1 cellular context compared by ENCODE assay signal in the genomic region with DNA sequence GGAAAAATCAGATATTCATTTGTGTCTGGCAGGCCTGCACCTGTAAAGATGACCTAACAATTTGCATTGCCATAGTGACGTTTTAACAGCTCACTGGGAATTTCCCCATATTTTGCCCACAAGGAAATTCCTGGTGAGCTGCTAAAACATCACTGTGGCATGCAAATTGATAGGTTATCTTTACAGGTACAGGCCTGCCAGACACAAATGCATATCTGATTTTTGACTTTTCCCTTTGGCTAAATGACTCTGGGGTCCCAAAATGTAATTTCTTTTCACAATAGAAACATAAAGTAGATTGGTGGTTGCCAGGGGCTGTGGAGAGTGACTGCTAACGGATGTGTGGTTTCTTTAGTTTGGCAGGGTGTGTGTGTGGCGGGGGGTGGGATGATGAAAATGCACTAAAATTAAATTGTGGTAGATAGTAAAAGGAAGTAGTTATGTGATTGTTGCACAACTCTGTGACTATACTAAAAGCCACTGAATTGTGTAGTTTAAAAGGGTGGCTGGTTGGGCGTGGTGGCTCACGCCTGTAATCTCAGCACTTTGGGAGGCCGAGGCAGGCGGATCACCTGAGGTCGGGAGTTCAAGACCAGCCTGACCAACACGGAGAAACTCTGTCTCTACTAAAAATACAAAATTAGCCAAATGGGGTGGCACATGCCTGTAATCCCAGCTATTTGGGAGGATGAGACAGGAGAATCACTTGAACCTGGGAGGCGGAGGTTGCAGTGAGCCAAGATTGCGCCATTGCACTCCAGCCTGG.
A peak's percentile ranks its signal among the peaks of the same experiment; 100 is the strongest.
TF ChIP-seq lines count a peak whose summit lies in the region.

No MANE protein-coding gene starts in this region.

TF ChIP-seq in K562, 482 proteins besides CTCF, POLR2A, EP300 and RAD21 (continued from another document and continues in another):
- TF ChIP-seq, protein P1, sequence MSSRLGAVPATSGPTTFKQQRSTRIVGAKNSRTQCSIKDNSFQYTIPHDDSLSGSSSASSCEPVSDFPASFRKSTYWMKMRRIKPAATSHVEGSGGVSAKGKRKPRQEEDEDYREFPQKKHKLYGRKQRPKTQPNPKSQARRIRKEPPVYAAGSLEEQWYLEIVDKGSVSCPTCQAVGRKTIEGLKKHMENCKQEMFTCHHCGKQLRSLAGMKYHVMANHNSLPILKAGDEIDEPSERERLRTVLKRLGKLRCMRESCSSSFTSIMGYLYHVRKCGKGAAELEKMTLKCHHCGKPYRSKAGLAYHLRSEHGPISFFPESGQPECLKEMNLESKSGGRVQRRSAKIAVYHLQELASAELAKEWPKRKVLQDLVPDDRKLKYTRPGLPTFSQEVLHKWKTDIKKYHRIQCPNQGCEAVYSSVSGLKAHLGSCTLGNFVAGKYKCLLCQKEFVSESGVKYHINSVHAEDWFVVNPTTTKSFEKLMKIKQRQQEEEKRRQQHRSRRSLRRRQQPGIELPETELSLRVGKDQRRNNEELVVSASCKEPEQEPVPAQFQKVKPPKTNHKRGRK (tag; IDR thresholded peaks at IDR 0.05), result no peak
- TF ChIP-seq, protein P2, sequence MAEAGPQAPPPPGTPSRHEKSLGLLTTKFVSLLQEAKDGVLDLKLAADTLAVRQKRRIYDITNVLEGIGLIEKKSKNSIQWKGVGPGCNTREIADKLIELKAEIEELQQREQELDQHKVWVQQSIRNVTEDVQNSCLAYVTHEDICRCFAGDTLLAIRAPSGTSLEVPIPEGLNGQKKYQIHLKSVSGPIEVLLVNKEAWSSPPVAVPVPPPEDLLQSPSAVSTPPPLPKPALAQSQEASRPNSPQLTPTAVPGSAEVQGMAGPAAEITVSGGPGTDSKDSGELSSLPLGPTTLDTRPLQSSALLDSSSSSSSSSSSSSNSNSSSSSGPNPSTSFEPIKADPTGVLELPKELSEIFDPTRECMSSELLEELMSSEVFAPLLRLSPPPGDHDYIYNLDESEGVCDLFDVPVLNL (CRISPR knock-in tag; IDR thresholded peaks at IDR 0.05; ENCODE audit: low read depth), result no peak
- no peak for TF ChIP-seq OTX1 (CRISPR knock-in tag; IDR thresholded peaks at IDR 0.05)
- TF ChIP-seq MAZ (CRISPR knock-in tag; conservative IDR thresholded peaks at IDR 0.05 in 1 of 2, IDR thresholded peaks at IDR 0.05 in 1 of 2), result no peak
- TF ChIP-seq GABPB2 (CRISPR knock-in tag; conservative IDR thresholded peaks at IDR 0.05), result no peak
- TF ChIP-seq L3MBTL2 (IDR thresholded peaks at IDR 0.05), result no peak
- TF ChIP-seq NFXL1 (CRISPR knock-in tag; IDR thresholded peaks at IDR 0.05), result no peak
- TF ChIP-seq, protein P3, sequence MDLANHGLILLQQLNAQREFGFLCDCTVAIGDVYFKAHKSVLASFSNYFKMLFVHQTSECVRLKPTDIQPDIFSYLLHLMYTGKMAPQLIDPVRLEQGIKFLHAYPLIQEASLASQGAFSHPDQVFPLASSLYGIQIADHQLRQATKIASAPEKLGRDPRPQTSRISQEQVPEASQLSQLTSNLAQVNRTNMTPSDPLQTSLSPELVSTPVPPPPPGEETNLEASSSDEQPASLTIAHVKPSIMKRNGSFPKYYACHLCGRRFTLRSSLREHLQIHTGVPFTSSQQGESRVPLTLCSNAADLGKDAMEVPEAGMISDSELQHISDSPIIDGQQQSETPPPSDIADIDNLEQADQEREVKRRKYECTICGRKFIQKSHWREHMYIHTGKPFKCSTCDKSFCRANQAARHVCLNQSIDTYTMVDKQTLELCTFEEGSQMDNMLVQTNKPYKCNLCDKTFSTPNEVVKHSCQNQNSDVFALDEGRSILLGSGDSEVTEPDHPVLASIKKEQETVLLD (IDR thresholded peaks at IDR 0.05), result no peak
- TF ChIP-seq MED1 (CRISPR knock-in tag; IDR thresholded peaks at IDR 0.05; ENCODE audit: borderline replicate concordance), result no peak
- no peak for TF ChIP-seq SRSF1 (IDR thresholded peaks at IDR 0.05; ENCODE audit: low read depth, low read length)
- TF ChIP-seq, protein P4, sequence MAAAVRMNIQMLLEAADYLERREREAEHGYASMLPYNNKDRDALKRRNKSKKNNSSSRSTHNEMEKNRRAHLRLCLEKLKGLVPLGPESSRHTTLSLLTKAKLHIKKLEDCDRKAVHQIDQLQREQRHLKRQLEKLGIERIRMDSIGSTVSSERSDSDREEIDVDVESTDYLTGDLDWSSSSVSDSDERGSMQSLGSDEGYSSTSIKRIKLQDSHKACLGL (CRISPR knock-in tag; IDR thresholded peaks at IDR 0.05; ENCODE audit: borderline replicate concordance, poor library complexity, severe bottlenecking), result no peak
- peak; percentile 29 for TF ChIP-seq MEIS2 (IDR thresholded peaks at IDR 0.05; ENCODE audit: partially characterized antibody)
- no peak for TF ChIP-seq ZNF3 (CRISPR knock-in tag; IDR thresholded peaks at IDR 0.05)
- no peak for TF ChIP-seq HDAC2 (IDR thresholded peaks at IDR 0.05)
- TF ChIP-seq ILF3 (IDR thresholded peaks at IDR 0.05; ENCODE audit: borderline replicate concordance), result no peak
- no peak for TF ChIP-seq SNIP1 (IDR thresholded peaks at IDR 0.05; ENCODE audit: low read depth)
- TF ChIP-seq, protein P5, sequence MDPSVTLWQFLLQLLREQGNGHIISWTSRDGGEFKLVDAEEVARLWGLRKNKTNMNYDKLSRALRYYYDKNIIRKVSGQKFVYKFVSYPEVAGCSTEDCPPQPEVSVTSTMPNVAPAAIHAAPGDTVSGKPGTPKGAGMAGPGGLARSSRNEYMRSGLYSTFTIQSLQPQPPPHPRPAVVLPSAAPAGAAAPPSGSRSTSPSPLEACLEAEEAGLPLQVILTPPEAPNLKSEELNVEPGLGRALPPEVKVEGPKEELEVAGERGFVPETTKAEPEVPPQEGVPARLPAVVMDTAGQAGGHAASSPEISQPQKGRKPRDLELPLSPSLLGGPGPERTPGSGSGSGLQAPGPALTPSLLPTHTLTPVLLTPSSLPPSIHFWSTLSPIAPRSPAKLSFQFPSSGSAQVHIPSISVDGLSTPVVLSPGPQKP (CRISPR knock-in tag; IDR thresholded peaks at IDR 0.05), result no peak
- no peak for TF ChIP-seq CCAR2 (IDR thresholded peaks at IDR 0.05; ENCODE audit: low read depth, low read length)
- no peak for TF ChIP-seq ZC3H8 (IDR thresholded peaks at IDR 0.05)
- TF ChIP-seq, protein P6, sequence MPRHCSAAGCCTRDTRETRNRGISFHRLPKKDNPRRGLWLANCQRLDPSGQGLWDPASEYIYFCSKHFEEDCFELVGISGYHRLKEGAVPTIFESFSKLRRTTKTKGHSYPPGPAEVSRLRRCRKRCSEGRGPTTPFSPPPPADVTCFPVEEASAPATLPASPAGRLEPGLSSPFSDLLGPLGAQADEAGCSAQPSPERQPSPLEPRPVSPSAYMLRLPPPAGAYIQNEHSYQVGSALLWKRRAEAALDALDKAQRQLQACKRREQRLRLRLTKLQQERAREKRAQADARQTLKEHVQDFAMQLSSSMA (CRISPR knock-in tag; IDR thresholded peaks at IDR 0.05), result no peak
- no peak for TF ChIP-seq ZFX (CRISPR knock-in tag; IDR thresholded peaks at IDR 0.05)
- TF ChIP-seq, protein P7, sequence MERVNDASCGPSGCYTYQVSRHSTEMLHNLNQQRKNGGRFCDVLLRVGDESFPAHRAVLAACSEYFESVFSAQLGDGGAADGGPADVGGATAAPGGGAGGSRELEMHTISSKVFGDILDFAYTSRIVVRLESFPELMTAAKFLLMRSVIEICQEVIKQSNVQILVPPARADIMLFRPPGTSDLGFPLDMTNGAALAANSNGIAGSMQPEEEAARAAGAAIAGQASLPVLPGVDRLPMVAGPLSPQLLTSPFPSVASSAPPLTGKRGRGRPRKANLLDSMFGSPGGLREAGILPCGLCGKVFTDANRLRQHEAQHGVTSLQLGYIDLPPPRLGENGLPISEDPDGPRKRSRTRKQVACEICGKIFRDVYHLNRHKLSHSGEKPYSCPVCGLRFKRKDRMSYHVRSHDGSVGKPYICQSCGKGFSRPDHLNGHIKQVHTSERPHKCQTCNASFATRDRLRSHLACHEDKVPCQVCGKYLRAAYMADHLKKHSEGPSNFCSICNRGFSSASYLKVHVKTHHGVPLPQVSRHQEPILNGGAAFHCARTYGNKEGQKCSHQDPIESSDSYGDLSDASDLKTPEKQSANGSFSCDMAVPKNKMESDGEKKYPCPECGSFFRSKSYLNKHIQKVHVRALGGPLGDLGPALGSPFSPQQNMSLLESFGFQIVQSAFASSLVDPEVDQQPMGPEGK (CRISPR knock-in tag; IDR thresholded peaks at IDR 0.05; ENCODE audit: borderline replicate concordance), result no peak
- TF ChIP-seq CSDE1 (IDR thresholded peaks at IDR 0.05), result no peak
- no peak for TF ChIP-seq POLR2AphosphoS5 (IDR thresholded peaks at IDR 0.05; ENCODE audit: control insufficient read depth, insufficient read depth, low read depth, low read length)
- TF ChIP-seq, protein P8, sequence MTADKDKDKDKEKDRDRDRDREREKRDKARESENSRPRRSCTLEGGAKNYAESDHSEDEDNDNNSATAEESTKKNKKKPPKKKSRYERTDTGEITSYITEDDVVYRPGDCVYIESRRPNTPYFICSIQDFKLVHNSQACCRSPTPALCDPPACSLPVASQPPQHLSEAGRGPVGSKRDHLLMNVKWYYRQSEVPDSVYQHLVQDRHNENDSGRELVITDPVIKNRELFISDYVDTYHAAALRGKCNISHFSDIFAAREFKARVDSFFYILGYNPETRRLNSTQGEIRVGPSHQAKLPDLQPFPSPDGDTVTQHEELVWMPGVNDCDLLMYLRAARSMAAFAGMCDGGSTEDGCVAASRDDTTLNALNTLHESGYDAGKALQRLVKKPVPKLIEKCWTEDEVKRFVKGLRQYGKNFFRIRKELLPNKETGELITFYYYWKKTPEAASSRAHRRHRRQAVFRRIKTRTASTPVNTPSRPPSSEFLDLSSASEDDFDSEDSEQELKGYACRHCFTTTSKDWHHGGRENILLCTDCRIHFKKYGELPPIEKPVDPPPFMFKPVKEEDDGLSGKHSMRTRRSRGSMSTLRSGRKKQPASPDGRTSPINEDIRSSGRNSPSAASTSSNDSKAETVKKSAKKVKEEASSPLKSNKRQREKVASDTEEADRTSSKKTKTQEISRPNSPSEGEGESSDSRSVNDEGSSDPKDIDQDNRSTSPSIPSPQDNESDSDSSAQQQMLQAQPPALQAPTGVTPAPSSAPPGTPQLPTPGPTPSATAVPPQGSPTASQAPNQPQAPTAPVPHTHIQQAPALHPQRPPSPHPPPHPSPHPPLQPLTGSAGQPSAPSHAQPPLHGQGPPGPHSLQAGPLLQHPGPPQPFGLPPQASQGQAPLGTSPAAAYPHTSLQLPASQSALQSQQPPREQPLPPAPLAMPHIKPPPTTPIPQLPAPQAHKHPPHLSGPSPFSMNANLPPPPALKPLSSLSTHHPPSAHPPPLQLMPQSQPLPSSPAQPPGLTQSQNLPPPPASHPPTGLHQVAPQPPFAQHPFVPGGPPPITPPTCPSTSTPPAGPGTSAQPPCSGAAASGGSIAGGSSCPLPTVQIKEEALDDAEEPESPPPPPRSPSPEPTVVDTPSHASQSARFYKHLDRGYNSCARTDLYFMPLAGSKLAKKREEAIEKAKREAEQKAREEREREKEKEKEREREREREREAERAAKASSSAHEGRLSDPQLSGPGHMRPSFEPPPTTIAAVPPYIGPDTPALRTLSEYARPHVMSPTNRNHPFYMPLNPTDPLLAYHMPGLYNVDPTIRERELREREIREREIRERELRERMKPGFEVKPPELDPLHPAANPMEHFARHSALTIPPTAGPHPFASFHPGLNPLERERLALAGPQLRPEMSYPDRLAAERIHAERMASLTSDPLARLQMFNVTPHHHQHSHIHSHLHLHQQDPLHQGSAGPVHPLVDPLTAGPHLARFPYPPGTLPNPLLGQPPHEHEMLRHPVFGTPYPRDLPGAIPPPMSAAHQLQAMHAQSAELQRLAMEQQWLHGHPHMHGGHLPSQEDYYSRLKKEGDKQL (CRISPR knock-in tag; IDR thresholded peaks at IDR 0.05; ENCODE audit: borderline replicate concordance), result no peak
- TF ChIP-seq, protein P9, sequence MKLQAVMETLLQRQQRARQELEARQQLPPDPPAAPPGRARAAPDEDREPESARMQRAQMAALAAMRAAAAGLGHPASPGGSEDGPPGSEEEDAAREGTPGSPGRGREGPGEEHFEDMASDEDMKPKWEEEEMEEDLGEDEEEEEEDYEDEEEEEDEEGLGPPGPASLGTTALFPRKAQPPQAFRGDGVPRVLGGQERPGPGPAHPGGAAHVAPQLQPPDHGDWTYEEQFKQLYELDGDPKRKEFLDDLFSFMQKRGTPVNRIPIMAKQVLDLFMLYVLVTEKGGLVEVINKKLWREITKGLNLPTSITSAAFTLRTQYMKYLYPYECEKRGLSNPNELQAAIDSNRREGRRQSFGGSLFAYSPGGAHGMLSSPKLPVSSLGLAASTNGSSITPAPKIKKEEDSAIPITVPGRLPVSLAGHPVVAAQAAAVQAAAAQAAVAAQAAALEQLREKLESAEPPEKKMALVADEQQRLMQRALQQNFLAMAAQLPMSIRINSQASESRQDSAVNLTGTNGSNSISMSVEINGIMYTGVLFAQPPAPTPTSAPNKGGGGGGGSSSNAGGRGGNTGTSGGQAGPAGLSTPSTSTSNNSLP (IDR thresholded peaks at IDR 0.05; ENCODE audit: borderline replicate concordance, low read depth, low read length), result no peak
- TF ChIP-seq CHD4 (IDR thresholded peaks at IDR 0.05; ENCODE audit: insufficient read depth, insufficient replicate concordance, low read depth, low read length, poor library complexity, severe bottlenecking), result no peak
- TF ChIP-seq HMG20B (CRISPR knock-in tag; IDR thresholded peaks at IDR 0.05), result no peak
- TF ChIP-seq SMAD4 (CRISPR knock-in tag; conservative IDR thresholded peaks at IDR 0.05), result no peak
- no peak for TF ChIP-seq SMARCC2 (IDR thresholded peaks at IDR 0.05; ENCODE audit: low read depth)
- no peak for TF ChIP-seq NCOA1 (IDR thresholded peaks at IDR 0.05; ENCODE audit: low read depth)
- no peak for TF ChIP-seq GATAD2B (IDR thresholded peaks at IDR 0.05; ENCODE audit: borderline replicate concordance)
- TF ChIP-seq ZNF146 (CRISPR knock-in tag; IDR thresholded peaks at IDR 0.05; ENCODE audit: unreplicated experiment), result no peak
- no peak for TF ChIP-seq SREBF2 (CRISPR knock-in tag; IDR thresholded peaks at IDR 0.05)
- TF ChIP-seq, protein P10, sequence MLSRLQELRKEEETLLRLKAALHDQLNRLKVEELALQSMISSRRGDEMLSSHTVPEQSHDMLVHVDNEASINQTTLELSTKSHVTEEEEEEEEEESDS (CRISPR knock-in tag; IDR thresholded peaks at IDR 0.05), result no peak
- TF ChIP-seq, protein P11, sequence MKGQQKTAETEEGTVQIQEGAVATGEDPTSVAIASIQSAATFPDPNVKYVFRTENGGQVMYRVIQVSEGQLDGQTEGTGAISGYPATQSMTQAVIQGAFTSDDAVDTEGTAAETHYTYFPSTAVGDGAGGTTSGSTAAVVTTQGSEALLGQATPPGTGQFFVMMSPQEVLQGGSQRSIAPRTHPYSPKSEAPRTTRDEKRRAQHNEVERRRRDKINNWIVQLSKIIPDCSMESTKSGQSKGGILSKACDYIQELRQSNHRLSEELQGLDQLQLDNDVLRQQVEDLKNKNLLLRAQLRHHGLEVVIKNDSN (CRISPR knock-in tag; IDR thresholded peaks at IDR 0.05), result no peak
- no peak for TF ChIP-seq FOXK1 (CRISPR knock-in tag; IDR thresholded peaks at IDR 0.05; ENCODE audit: borderline replicate concordance)
- TF ChIP-seq NFE2 (IDR thresholded peaks at IDR 0.05; ENCODE audit: low read depth), result 0 out of 2 replicates have a peak, but pooled peaks have one; percentile 22
- no peak for TF ChIP-seq PHF20 (IDR thresholded peaks at IDR 0.05; ENCODE audit: partially characterized antibody)
- TF ChIP-seq, protein P12, sequence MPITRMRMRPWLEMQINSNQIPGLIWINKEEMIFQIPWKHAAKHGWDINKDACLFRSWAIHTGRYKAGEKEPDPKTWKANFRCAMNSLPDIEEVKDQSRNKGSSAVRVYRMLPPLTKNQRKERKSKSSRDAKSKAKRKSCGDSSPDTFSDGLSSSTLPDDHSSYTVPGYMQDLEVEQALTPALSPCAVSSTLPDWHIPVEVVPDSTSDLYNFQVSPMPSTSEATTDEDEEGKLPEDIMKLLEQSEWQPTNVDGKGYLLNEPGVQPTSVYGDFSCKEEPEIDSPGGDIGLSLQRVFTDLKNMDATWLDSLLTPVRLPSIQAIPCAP (CRISPR knock-in tag; IDR thresholded peaks at IDR 0.05; ENCODE audit: borderline replicate concordance), result no peak
- TF ChIP-seq TEAD2 (tag; IDR thresholded peaks at IDR 0.05), result no peak
